Comparison of ENCODE assay signal across 20 cellular contexts in genomic region chr9:76378367-76379073, GRCh38. TPM values are rescaled to one million over a fixed set of nuclear protein-coding genes. Genes with fewer than 3 reads are reported as not detected.
DNase-seq lines count a peak whose midpoint lies in the region; ATAC-seq and TF ChIP-seq lines count a peak whose summit lies in the region.
"Had no signal": no experiment of that assay in that cellular context is flagged by ENCODE, and none has a peak within 500 bp of the region (broad histone marks: within the 10 kb centered on the region; RNA-seq: fewer than 3 reads in every experiment).

No MANE protein-coding gene starts in this region.

- no peaks in the 10 kb centered on the region for H3K36me3 ChIP-seq in PC-9 (ENCODE audit: low read depth)
- H3K36me3 ChIP-seq in smooth muscle cell (ENCODE audit: low read depth) = no peaks in the 10 kb centered on the region
- H3K36me3 ChIP-seq: HAP-1, Peyer's patch had no signal

- no peaks in the 10 kb centered on the region for H3K9me3 ChIP-seq in PC-9 (ENCODE audit: insufficient read depth, low read depth)
- H3K9me3 ChIP-seq in smooth muscle cell (replicated peaks; ENCODE audit: low read depth) = no peaks in the 10 kb centered on the region
- H3K9me3 ChIP-seq: HAP-1, Peyer's patch, SK-N-SH had no signal

- no TSS peak for BruUV-seq in PC-9 (replicated peaks; lab: Mats Ljungman, UMichigan)

- intact Hi-C loops in PC-9 (cut with micrococcal nuclease; ENCODE audit: unreplicated experiment) = loop anchor here (1.0 to 10.0 kb wide), 9 partner anchors 13 to 1144 kb away; partner anchors contain the start of genes PCSK5 and RFK

- peak overlapping the region; percentile 74 for H3K9ac ChIP-seq in smooth muscle cell (ENCODE audit: low read depth)
- H3K9ac ChIP-seq: SK-N-SH had no signal

- H3K4me3 ChIP-seq in PC-9 (no peak overlapping the region), epithelial cell of esophagus (ENCODE audit: low read length) (no peak overlapping the region), smooth muscle cell (no peak overlapping the region)
- H3K4me3 ChIP-seq: HAP-1, Peyer's patch had no signal

- no peaks in the 10 kb centered on the region for H4K20me1 ChIP-seq in PC-9 (ENCODE audit: insufficient read depth)
- H4K20me1 ChIP-seq in smooth muscle cell (ENCODE audit: low read depth) = no peaks in the 10 kb centered on the region

- H3K4me1 ChIP-seq in PC-9 (replicated peaks; ENCODE audit: insufficient read depth) = peaks cover 55% of the 10 kb centered on the region
- no peaks in the 10 kb centered on the region for H3K4me1 ChIP-seq in smooth muscle cell (ENCODE audit: low read depth)
- H3K4me1 ChIP-seq: HAP-1 had no signal

- peak; percentile 66 for DNase-seq in NCI-H82 (lab: John Stamatoyannopoulos, UW)
- no peak for DNase-seq in NCI-H82 treated with DMSO at 0.1 percent for 48 hours (lab: John Stamatoyannopoulos, UW; ENCODE audit: unreplicated experiment)
- DNase-seq in PC-9 = no peak
- DNase-seq in epithelial cell of esophagus (ENCODE audit: low read depth) = peak; percentile 46
- DNase-seq in smooth muscle cell (lab: John Stamatoyannopoulos, UW; ENCODE audit: unreplicated experiment) = no peak
- DNase-seq in anterior cingulate cortex (lab: John Stamatoyannopoulos, UW) = no peak
- DNase-seq in SIG-M5 treated with dmso at 0.1 percent for 504 hours (lab: John Stamatoyannopoulos, UW; ENCODE audit: unreplicated experiment) = no peak
- DNase-seq: CD4-positive, alpha-beta memory T cell; DMS153; GDM1; NCI-H187; NCI-H2227 treated with DMSO at 0.1 percent for 48 hours; NCI-H510A treated with DMSO at 0.1 percent for 48 hours; NCI-H774; Peyer's patch; Right ventricle myocardium superior; SK-N-SH had no signal

- CTCF ChIA-PET in PC-9 (lab: Charles Lee) = interaction anchor here (0.5 to 2.7 kb wide), 2 partner anchors 16 to 184 kb away, joined by 3 to 11 read pairs; partner anchors contain the start of gene RFK

- H3K27me3 ChIP-seq in PC-9 (ENCODE audit: insufficient read depth, low read depth) (no peaks in the 10 kb centered on the region), smooth muscle cell (ENCODE audit: low read depth) (no peaks in the 10 kb centered on the region)
- H3K27me3 ChIP-seq: Peyer's patch had no signal

- H3K9me2 ChIP-seq in PC-9 (ENCODE audit: insufficient read depth) = no peaks in the 10 kb centered on the region
- H3K9me2 ChIP-seq: SK-N-SH had no signal

- H3K4me2 ChIP-seq in PC-9 = peak overlapping the region; percentile 42
- H3K4me2 ChIP-seq in smooth muscle cell = no peak overlapping the region
- H3K4me2 ChIP-seq: SK-N-SH had no signal

- H3K79me2 ChIP-seq in PC-9 (ENCODE audit: low read depth) (no peaks in the 10 kb centered on the region), smooth muscle cell (ENCODE audit: low read depth) (no peaks in the 10 kb centered on the region)

- POLR2A ChIA-PET in PC-9 (lab: Charles Lee; ENCODE audit: unreplicated experiment) = interaction anchor here (1.0 kb wide), 1 partner anchor 16 kb away, joined by 3 read pairs; the partner anchor contains the start of gene RFK

- 89% methylated on average over 6 of the region's 6 CpGs for WGBS in smooth muscle cell (ENCODE audit: low lambda C conversion rate)

- no peak for TF ChIP-seq CTCF in PC-9 (conservative IDR thresholded peaks at IDR 0.05)
- no peak for TF ChIP-seq CTCF in epithelial cell of esophagus (IDR thresholded peaks at IDR 0.05; ENCODE audit: insufficient read depth, low read depth, low read length, missing control alignments)
- no peak for TF ChIP-seq CTCF in smooth muscle cell (IDR thresholded peaks at IDR 0.05; ENCODE audit: borderline replicate concordance, insufficient read depth, poor library complexity, severe bottlenecking)

- no peak overlapping the region for H2AFZ ChIP-seq in PC-9
- H2AFZ ChIP-seq in smooth muscle cell (ENCODE audit: low read depth) = no peak overlapping the region

- no peak for ATAC-seq in GM21717 (IDR thresholded peaks at IDR 0.05; ENCODE audit: unreplicated experiment)

- peak overlapping the region; percentile 81 for H3K27ac ChIP-seq in PC-9
- peak overlapping the region; percentile 85 for H3K27ac ChIP-seq in smooth muscle cell (ENCODE audit: low read depth)
- H3K27ac ChIP-seq: 22Rv1, Peyer's patch had no signal

- peaks cover 33% of the 10 kb centered on the region for H3F3A ChIP-seq in PC-9 (ENCODE audit: insufficient read depth, low read depth)
- peaks cover 3% of the 10 kb centered on the region for H3F3A ChIP-seq in smooth muscle cell (ENCODE audit: low read depth)

RNA-seq across cellular contexts. Expression of gene RFK, which starts 15.7 kb away (rescaled TPM):
- total RNA-seq in PC-9 (2021) (20.6 and 24.4 TPM in 2 replicates), smooth muscle cell (22.8 and 25.2 TPM in 2 replicates)
- polyA plus RNA-seq in smooth muscle cell = 14.2 and 18.3 TPM in 2 replicates

Comparison
In these comparisons a context has a peak if more than half of its experiments do, and no peak if none do; other contexts are left out.
1. DNase-seq: peak in NCI-H82 (single experiment) and epithelial cell of esophagus (single experiment); none in NCI-H82 treated with DMSO at 0.1 percent for 48 hours (single experiment), PC-9 (0 of 2), smooth muscle cell (single experiment), anterior cingulate cortex (0 of 58) and SIG-M5 treated with dmso at 0.1 percent for 504 hours (single experiment).